ENCODE assay signal across 14 cellular contexts in genomic region chr2:3586220-3586619, GRCh38. TPM values are rescaled to one million over a fixed set of nuclear protein-coding genes. Genes with fewer than 3 reads are reported as not detected.
DNase-seq lines count a peak whose midpoint lies in the region; ATAC-seq, FAIRE-seq and TF ChIP-seq lines count a peak whose summit lies in the region.
"Had no signal": no experiment of that assay in that cellular context is flagged by ENCODE, and none has a peak within 500 bp of the region (broad histone marks: within the 10 kb centered on the region; RNA-seq: fewer than 3 reads in every experiment).

No MANE protein-coding gene starts in this region.

- intact Hi-C loops in adrenal gland (cut with DNase I) = no loop called here
- intact Hi-C loops in sigmoid colon (cut with DNase I) = no loop called here

- H3K4me1 ChIP-seq in A549 (peaks cover 41% of the 10 kb centered on the region), adrenal gland (replicated peaks in 1 of 2) (peaks cover 0 to 9% of the 10 kb centered on the region in 2 donors), liver (ENCODE audit: control insufficient read depth in 4 of 4, insufficient read depth in 4 of 4, low read length in 3 of 4) (peaks cover 14 to 26% (median 21%) of the 10 kb centered on the region in 4 donors), sigmoid colon (peaks cover 0 to 19% (median 16%) of the 10 kb centered on the region in 4 donors), neuronal stem cell (ENCODE audit: control insufficient read depth in 2 of 2, insufficient read depth in 1 of 2, low read depth in 1 of 2, low read length in 2 of 2) (no peaks in the 10 kb centered on the region)
- H3K4me1 ChIP-seq: breast epithelium had no signal

- H3K4ac ChIP-seq in neuronal stem cell (ENCODE audit: low read length) = no peak overlapping the region

- no peak overlapping the region for H4K91ac ChIP-seq in neuronal stem cell (ENCODE audit: low read depth, low read length, poor library complexity)

- H3K4me3 ChIP-seq in A549 (no peak overlapping the region), adrenal gland (peak overlapping the region in 1 of 4 donors; percentile 23), liver (ENCODE audit: low read depth in 1 of 3, low read length in 3 of 3) (no peak overlapping the region), sigmoid colon (no peak overlapping the region), neuronal stem cell (ENCODE audit: low read length in 2 of 2) (peak overlapping the region in 1 of 2 donors; percentile 57)

- DNase-seq in A549 (ENCODE audit: low read depth in 1 of 2, low spot score in 1 of 2) (no peak), adrenal gland (no peak), sigmoid colon (no peak), neuronal stem cell (ENCODE audit: low spot score) (no peak)
- DNase-seq: activated CD4-positive, alpha-beta T cell treated with anti-CD3 and anti-CD28 coated beads, Interleukin-2, amount 50 U/mL, for 1 hour; activated naive CD4-positive, alpha-beta T cell treated with anti-CD3 and anti-CD28 coated beads, Interleukin-2, amount 50 U/mL, for 16 hours; Kasumi-1; stimulated activated naive B cell treated with anti-CD40 and anti-IgM and Interleukin-4, amounts not matched to agents 10 μg/mL and 1 μg/mL and 100 μg/mL, for 72 hours had no signal

- H3K27me3 ChIP-seq in adrenal gland (no peaks in the 10 kb centered on the region), liver (ENCODE audit: control insufficient read depth in 4 of 4, insufficient read depth in 4 of 4, low read length in 3 of 4) (no peaks in the 10 kb centered on the region), sigmoid colon (no peaks in the 10 kb centered on the region), neuronal stem cell (ENCODE audit: control insufficient read depth in 3 of 3, insufficient read depth in 3 of 3, low read depth in 1 of 3, low read length in 3 of 3) (no peaks in the 10 kb centered on the region)
- H3K27me3 ChIP-seq: breast epithelium had no signal

- FAIRE-seq in A549 (lab: Jason Lieb, UNC) = no peak
- FAIRE-seq: TTC549 had no signal

- H3K9me3 ChIP-seq in A549 (no peaks in the 10 kb centered on the region), adrenal gland (replicated peaks in 1 of 3) (no peaks in the 10 kb centered on the region), liver (ENCODE audit: control insufficient read depth in 4 of 4, low read length in 3 of 4) (no peaks in the 10 kb centered on the region), sigmoid colon (no peaks in the 10 kb centered on the region), neuronal stem cell (replicated peaks in 1 of 2; ENCODE audit: control insufficient read depth in 2 of 2, insufficient read depth in 1 of 2, low read depth in 1 of 2, low read length in 2 of 2) (no peaks in the 10 kb centered on the region)
- H3K9me3 ChIP-seq: breast epithelium had no signal

- H3K23ac ChIP-seq in neuronal stem cell (ENCODE audit: low read depth, low read length, poor library complexity) = no peak overlapping the region

- H2AFZ ChIP-seq in neuronal stem cell (ENCODE audit: low read length) = no peak overlapping the region

- TF ChIP-seq CTCF in A549 (IDR thresholded peaks at IDR 0.05) (no peak), adrenal gland (IDR thresholded peaks at IDR 0.05) (no peak), liver (IDR thresholded peaks at IDR 0.05; ENCODE audit: low read depth, low read length, missing input control) (no peak), sigmoid colon (IDR thresholded peaks at IDR 0.05) (no peak)

- H3K14ac ChIP-seq in neuronal stem cell (ENCODE audit: low read length) = no peak overlapping the region

- POLR2A ChIA-PET in A549 (lab: Yijun Ruan, JAX) = no interaction called here

- TF ChIP-seq RAD21 in A549 (conservative IDR thresholded peaks at IDR 0.05 in 1 of 2, IDR thresholded peaks at IDR 0.05 in 1 of 2) (no peak), liver (IDR thresholded peaks at IDR 0.05) (no peak)

- H3K79me1 ChIP-seq in neuronal stem cell (ENCODE audit: low read depth, low read length) = no peaks in the 10 kb centered on the region

- ATAC-seq in A549 (no peak), HG03521 (IDR thresholded peaks at IDR 0.05; ENCODE audit: unreplicated experiment) (no peak), HG03342 (IDR thresholded peaks at IDR 0.05; ENCODE audit: unreplicated experiment) (no peak), GM18907 (IDR thresholded peaks at IDR 0.05; ENCODE audit: unreplicated experiment) (no peak)
- ATAC-seq: stimulated activated naive B cell treated with anti-CD40 and anti-IgM and Interleukin-4, amounts not matched to agents 10 μg/mL and 1 μg/mL and 100 μg/mL, for 72 hours had no signal

- H2BK5ac ChIP-seq in neuronal stem cell (ENCODE audit: low read length) = no peak overlapping the region

- no peak overlapping the region for H2BK120ac ChIP-seq in neuronal stem cell (ENCODE audit: low read depth, low read length)

- H2BK15ac ChIP-seq in neuronal stem cell (ENCODE audit: low read length) = no peak overlapping the region

- peak overlapping the region in 1 of 2 experiments; percentile 66; a peak in 3 of 6 replicates for H3K27ac ChIP-seq in A549
- H3K27ac ChIP-seq in adrenal gland = peak overlapping the region in 3 of 5 donors; percentile 14 to 84 (median 70)
- H3K27ac ChIP-seq in liver (ENCODE audit: low read depth in 1 of 2, low read length in 2 of 2) = peak overlapping the region; percentile 79 to 87
- peak overlapping the region; percentile 74 to 80 (median 76) for H3K27ac ChIP-seq in sigmoid colon
- H3K27ac ChIP-seq in neuronal stem cell (replicated peaks; ENCODE audit: low read length) = no peak overlapping the region

- no peak overlapping the region for H3K9ac ChIP-seq in liver (ENCODE audit: low read depth in 1 of 2, low read length in 2 of 2)
- no peak overlapping the region for H3K9ac ChIP-seq in neuronal stem cell (ENCODE audit: low read depth, low read length, poor library complexity)

- no peak for TF ChIP-seq EP300 in A549 (IDR thresholded peaks at IDR 0.05)
- no peak for TF ChIP-seq EP300 in sigmoid colon (IDR thresholded peaks at IDR 0.05)

- no peak overlapping the region for H4K8ac ChIP-seq in neuronal stem cell (ENCODE audit: low read depth, low read length)

- peak overlapping the region; percentile 57; the same call in 2 of the 3 replicates for H3K4me2 ChIP-seq in A549
- H3K4me2 ChIP-seq in neuronal stem cell (ENCODE audit: insufficient read depth, low read length, poor library complexity, severe bottlenecking) = no peak overlapping the region

- peaks cover 0 to 8% of the 10 kb centered on the region in 2 donors for H3K36me3 ChIP-seq in adrenal gland (replicated peaks in 1 of 2)
- peaks cover 5 to 11% (median 9%) of the 10 kb centered on the region in 4 donors for H3K36me3 ChIP-seq in liver (ENCODE audit: control insufficient read depth in 4 of 4, insufficient read depth in 3 of 4, low read depth in 1 of 4, low read length in 3 of 4)
- peaks cover 6 to 30% (median 9%) of the 10 kb centered on the region in 4 donors for H3K36me3 ChIP-seq in sigmoid colon
- H3K36me3 ChIP-seq in neuronal stem cell (replicated peaks in 1 of 2; ENCODE audit: control insufficient read depth in 2 of 2, insufficient read depth in 2 of 2, low read length in 2 of 2) = peaks cover 22 to 44% of the 10 kb centered on the region in 2 donors
- H3K36me3 ChIP-seq: breast epithelium had no signal

- WGBS in A549 (ENCODE audit: missing lambda C conversion rate) = 93% methylated on average over 16 of the region's 16 CpGs
- WGBS in adrenal gland, 4 donors = 82 to 88% (median 84%) methylated on average over 9 to 16 of the region's 16 CpGs
- WGBS in liver = 70% methylated on average over 16 of the region's 16 CpGs
- WGBS in sigmoid colon, 2 donors = 88 to 90% methylated on average over 16 of the region's 16 CpGs
- WGBS in neuronal stem cell (ENCODE audit: extremely low coverage in 2 of 2, insufficient read length in 2 of 2, insufficient replicate concordance in 1 of 2), 2 donors = no CpG with 5 or more reads among the region's 16 CpGs

- TF ChIP-seq POLR2A in A549 (IDR thresholded peaks at IDR 0.05; ENCODE audit: low read length) = no peak
- no peak for TF ChIP-seq POLR2A in adrenal gland (IDR thresholded peaks at IDR 0.05)
- TF ChIP-seq POLR2A in sigmoid colon (IDR thresholded peaks at IDR 0.05) = no peak

- H2BK12ac ChIP-seq in neuronal stem cell (ENCODE audit: low read length) = no peak overlapping the region

- no peak overlapping the region for H2AK5ac ChIP-seq in neuronal stem cell (ENCODE audit: low read depth, low read length)

- H3K18ac ChIP-seq in neuronal stem cell (ENCODE audit: low read length) = no peak overlapping the region

- CTCF ChIA-PET in A549 (lab: Yijun Ruan, JAX) = interaction anchor here (1.0 to 1.3 kb wide), 3 partner anchors 13 to 66 kb away, joined by 3 to 5 read pairs (median 3); no protein-coding TSS in a partner anchor

RNA-seq across cellular contexts. Expression of gene COLEC11, which starts 8.7 kb away (rescaled TPM):
- polyA plus RNA-seq in A549 (2011; rRNA removed) (0.79 and 0.97 TPM in 2 replicates), A549 (2017; fragmentation: RNase III; extraction: RNeasy Plus Mini Kit Qiagen cat#74134 plus additional on column Dnase treatment) (0.24 to 0.51 TPM (median 0.30 TPM) in 3 replicates), adrenal gland (100 to 1,000 TPM in 2 of 3 donors, 10 to 100 TPM in 1; 16.8 to 155 (median 107) TPM), liver (100 to 1,000 TPM in 1 of 2 donors, 10 to 100 TPM in 1; 79.1 to 100 TPM), sigmoid colon (1 to 10 TPM in 2 of 3 donors, under 1 TPM in 1; 0.92 to 3.0 (median 1.3) TPM)
- 0.87 and 0.98 TPM in 2 replicates for polyA plus RNA-seq in A549 (2012; cell fraction: cytosol; rRNA removed)
- polyA plus RNA-seq in A549 (2012; cell fraction: nucleus; rRNA removed) = 1.8 and 2.0 TPM in 2 replicates
- polyA minus RNA-seq in A549 (2011; rRNA and poly(A)+ RNA removed) = 0.39 and 0.45 TPM in 2 replicates
- total RNA-seq in adrenal gland (100 to 1,000 TPM in 2 of 8 donors, 10 to 100 TPM in 6; 21.9 to 132 (median 69.3) TPM), liver (10 to 100 TPM; 31.0 to 62.7 TPM), sigmoid colon (1 to 10 TPM; 2.3 to 8.2 (median 3.1) TPM)
- 0.82 TPM for polyA plus RNA-seq in neuronal stem cell (2013, experiment 1 of 2)
- polyA plus RNA-seq in neuronal stem cell (2013, experiment 2 of 2) = 0.97 TPM

RNA-seq across cellular contexts. Expression of gene RPS7, which starts 11.2 kb away (rescaled TPM):
- polyA plus RNA-seq in A549 (2011; rRNA removed) = 3,000 and 3,176 TPM in 2 replicates
- polyA plus RNA-seq in A549 (2012; cell fraction: cytosol; rRNA removed) = 1,696 and 1,750 TPM in 2 replicates
- polyA plus RNA-seq in A549 (2012; cell fraction: nucleus; rRNA removed) = 572 and 893 TPM in 2 replicates
- 3,153 to 3,802 TPM (median 3,221 TPM) in 3 replicates for polyA plus RNA-seq in A549 (2017; fragmentation: RNase III; extraction: RNeasy Plus Mini Kit Qiagen cat#74134 plus additional on column Dnase treatment)
- 290 and 326 TPM in 2 replicates for polyA minus RNA-seq in A549 (2011; rRNA and poly(A)+ RNA removed)
- total RNA-seq in adrenal gland = 1,000 to 10,000 TPM in 4 of 8 donors, 100 to 1,000 TPM in 4; 815 to 2,720 (median 1,203) TPM
- polyA plus RNA-seq in adrenal gland = 1,000 to 10,000 TPM; 1,199 to 2,655 (median 1,714) TPM
- total RNA-seq in liver = 100 to 1,000 TPM; 523 to 852 TPM
- 100 to 1,000 TPM; 315 to 610 TPM for polyA plus RNA-seq in liver
- 1,000 to 10,000 TPM; 4,404 to 6,289 (median 5,620) TPM for total RNA-seq in sigmoid colon
- polyA plus RNA-seq in sigmoid colon = 1,000 to 10,000 TPM; 1,874 to 3,184 (median 2,304) TPM
- polyA plus RNA-seq in neuronal stem cell (2013, experiment 1 of 2) = 4,775 TPM
- polyA plus RNA-seq in neuronal stem cell (2013, experiment 2 of 2) = 4,899 TPM

RNA-seq across cellular contexts. Expression of gene RNASEH1, which starts 28.1 kb away (rescaled TPM):
- polyA plus RNA-seq in A549 (2011; rRNA removed) = 39.7 and 54.3 TPM in 2 replicates
- polyA plus RNA-seq in A549 (2012; cell fraction: cytosol; rRNA removed) = 35.6 and 37.8 TPM in 2 replicates
- 16.6 and 20.6 TPM in 2 replicates for polyA plus RNA-seq in A549 (2012; cell fraction: nucleus; rRNA removed)
- polyA plus RNA-seq in A549 (2017; fragmentation: RNase III; extraction: RNeasy Plus Mini Kit Qiagen cat#74134 plus additional on column Dnase treatment) = 55.3 to 59.2 TPM (median 56.8 TPM) in 3 replicates
- polyA minus RNA-seq in A549 (2011; rRNA and poly(A)+ RNA removed) = 25.5 and 26.8 TPM in 2 replicates
- total RNA-seq in adrenal gland = 10 to 100 TPM in 7 of 8 donors, 1 to 10 TPM in 1; 7.0 to 27.6 (median 17.5) TPM
- polyA plus RNA-seq in adrenal gland = 10 to 100 TPM in 1 of 3 donors, 1 to 10 TPM in 2; 4.5 to 25.6 (median 9.7) TPM
- total RNA-seq in liver = 10 to 100 TPM; 10.2 to 18.7 TPM
- polyA plus RNA-seq in liver = 10 to 100 TPM; 12.0 to 13.8 TPM
- total RNA-seq in sigmoid colon = 10 to 100 TPM; 20.5 to 28.4 (median 23.9) TPM
- 10 to 100 TPM; 10.4 to 18.4 (median 10.8) TPM for polyA plus RNA-seq in sigmoid colon
- 19.0 TPM for polyA plus RNA-seq in neuronal stem cell (2013, experiment 1 of 2)
- 19.4 TPM for polyA plus RNA-seq in neuronal stem cell (2013, experiment 2 of 2)

Comparison
In these comparisons a context has a peak if more than half of its experiments do, and no peak if none do; other contexts are left out.
1. RNA of gene COLEC11, which starts 8.7 kb away (polyA plus RNA-seq): 16.8 to 155 TPM in adrenal gland and 79.1 to 100 TPM in liver; 0.92 to 3.0 TPM in sigmoid colon and 0.24 to 2.0 TPM in A549; every median in the first group is over 4 times any median in the second.